ENCODE assay signal across 25 cellular contexts in the genomic region with DNA sequence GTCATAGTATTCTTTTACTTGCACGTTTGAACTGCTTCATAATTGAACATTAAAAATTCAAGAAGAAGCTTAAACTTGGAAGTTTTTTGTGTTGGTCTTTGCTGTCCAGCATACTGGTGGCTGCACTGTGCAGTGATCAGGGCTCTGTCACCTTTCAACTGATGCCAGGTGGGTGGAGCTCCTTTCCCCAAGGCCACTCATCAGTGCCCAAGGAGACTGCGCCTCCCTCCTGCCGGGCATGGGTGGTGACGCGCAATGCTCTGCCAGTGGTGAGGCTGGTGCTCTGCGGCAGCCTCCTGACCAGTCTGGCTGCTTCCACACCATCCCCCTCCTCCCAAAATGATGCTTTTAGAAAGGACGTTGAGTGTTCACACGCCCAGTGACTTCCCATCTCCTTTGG. TPM values are rescaled to one million over a fixed set of nuclear protein-coding genes. Genes with fewer than 3 reads are reported as not detected.
"Had no signal": no experiment of that assay in that cellular context is flagged by ENCODE, and none has a peak within 500 bp of the region (broad histone marks: within the 10 kb centered on the region; RNA-seq: fewer than 3 reads in every experiment).

No MANE protein-coding gene starts in this region.

- H3K4me3 ChIP-seq: left lung, lower lobe of right lung, neural progenitor cell, ovary, skin epidermis, spleen, tibial nerve had no signal

- H3K27me3 ChIP-seq: neural progenitor cell, ovary, tibial nerve had no signal

- ATAC-seq: left cardiac atrium; left lung; lower lobe of right lung; natural killer cell; right cardiac atrium; sciatic nerve; stimulated activated memory B cell treated with anti-CD40 and anti-IgM and Interleukin-4, amounts not matched to agents 10 μg/mL and 1 μg/mL and 100 μg/mL, for 72 hours; stimulated activated naive CD8-positive, alpha-beta T cell treated with anti-CD3 and anti-CD28 coated beads, Interleukin-15, amount 100 ng/mL, for 72 hours had no signal

- H3K4me2 ChIP-seq: neural progenitor cell had no signal

- H3K4me1 ChIP-seq: left lung, lower lobe of right lung, neural progenitor cell, spleen, tibial nerve had no signal

- H3K9ac ChIP-seq: neural progenitor cell had no signal

- H3K27ac ChIP-seq: left lung, lower lobe of right lung, neural progenitor cell, ovary, skin epidermis, spleen, tibial nerve had no signal

- H2AFZ ChIP-seq: neural progenitor cell had no signal

- H3K9me3 ChIP-seq: ovary had no signal

- DNase-seq: hippocampal formation; kidney glomerular epithelial cell; left cardiac atrium; left lung; lower lobe of right lung; mammary epithelial cell; mesenchymal stem cell; naive B cell; natural killer cell; nephron progenitor cell; ovary; retina; right cardiac atrium; spleen; stimulated activated CD4-positive, alpha-beta T cell treated with anti-CD3 and anti-CD28 coated beads, Interleukin-4, amount 100 ng/mL, for 4 hours; stimulated activated CD8-positive, alpha-beta memory T cell treated with anti-CD3 and anti-CD28 coated beads, Interleukin-4, amount 100 ng/mL, for 48 hours; stimulated activated naive CD4-positive, alpha-beta T cell treated with Interleukin-2 at 50 U/mL for 16 hours; stimulated activated naive CD8-positive, alpha-beta T cell treated with anti-CD3 and anti-CD28 coated beads, Interleukin-15, amount 100 ng/mL, for 72 hours; substantia nigra had no signal

- H3K36me3 ChIP-seq: left lung, lower lobe of right lung, neural progenitor cell, ovary, spleen, tibial nerve had no signal

- FAIRE-seq: keratinocyte had no signal

RNA-seq across cellular contexts. Expression of a gene that starts 16.0 kb away (rescaled TPM):
- polyA plus RNA-seq: keratinocyte, mammary epithelial cell had no signal
